ENCODE assay signal across 8 cellular contexts in genomic region chr10:69179089-69179742, GRCh38. TPM values are rescaled to one million over a fixed set of nuclear protein-coding genes. Genes with fewer than 3 reads are reported as not detected.
DNase-seq lines count a peak whose midpoint lies in the region; ATAC-seq, FAIRE-seq and TF ChIP-seq lines count a peak whose summit lies in the region.

No MANE protein-coding gene starts in this region.

- intact Hi-C loops in ascending aorta (cut with DNase I): loop anchor here (1.0 to 5.0 kb wide), 2 partner anchors 56 to 192 kb away; partner anchors contain the start of gene KIFBP

- H3K4me1 ChIP-seq in ascending aorta (peaks cover 4 to 17% of the 10 kb centered on the region in 2 donors), keratinocyte (ENCODE audit: control insufficient read depth, extremely low read depth, insufficient read depth, low read length) (peaks cover 9% of the 10 kb centered on the region)

- DNase-seq in NCI-H748 (lab: John Stamatoyannopoulos, UW; ENCODE audit: unreplicated experiment): peak; percentile 56
- DNase-seq in NCI-H748 treated with DMSO at 0.1 percent for 48 hours (lab: John Stamatoyannopoulos, UW): no peak
- no peak for DNase-seq in ascending aorta (ENCODE audit: low spot score in 2 of 2)
- peak; percentile 30 for DNase-seq in keratinocyte (ENCODE audit: low read depth, low spot score)
- DNase-seq in stimulated activated CD8-positive, alpha-beta memory T cell treated with anti-CD3 and anti-CD28 coated beads, Interleukin-7, amount 100 ng/mL, for 1 hour (ENCODE audit: low read depth in 2 of 2): peak; percentile 12 to 13
- no peak for DNase-seq in mesenteric fat pad (ENCODE audit: low spot score)

- H3K9me3 ChIP-seq in ascending aorta: no peaks in the 10 kb centered on the region
- no peaks in the 10 kb centered on the region for H3K9me3 ChIP-seq in keratinocyte (ENCODE audit: control insufficient read depth, low read depth, low read length)

- H3K4me2 ChIP-seq in keratinocyte (ENCODE audit: control insufficient read depth, extremely low read depth, insufficient read depth, low read depth, low read length): peak overlapping the region; percentile 99

- FAIRE-seq in keratinocyte (lab: Jason Lieb, UNC): peak; percentile 17

- ATAC-seq in HG02981 (IDR thresholded peaks at IDR 0.05; ENCODE audit: unreplicated experiment): peak; percentile 19
- peak; percentile 56 for ATAC-seq in SK-N-SH treated with all-trans-retinoic acid at 6 μM for 48 hours

- H3K27ac ChIP-seq in ascending aorta: peak overlapping the region; percentile 11 to 89
- peak overlapping the region; percentile 99 for H3K27ac ChIP-seq in keratinocyte (ENCODE audit: control insufficient read depth, insufficient read depth, low read length)

- peak overlapping the region; percentile 100 for H3K9ac ChIP-seq in keratinocyte (ENCODE audit: control insufficient read depth, extremely low read depth, insufficient read depth, low read length)

- H3K79me2 ChIP-seq in keratinocyte (ENCODE audit: control insufficient read depth, insufficient read depth, low read length): peaks cover 41% of the 10 kb centered on the region

- dilution Hi-C loops in keratinocyte (cut with MboI; ENCODE audit: extremely low pct_ligation_motif_present, low sequenced_read_pairs): no loop called here

- H3K4me3 ChIP-seq in ascending aorta (peak overlapping the region; percentile 81 to 95), keratinocyte (ENCODE audit: control insufficient read depth in 2 of 3, extremely low read depth in 1 of 3, insufficient read depth in 2 of 3, low read depth in 1 of 3, low read length in 3 of 3) (peak overlapping the region; percentile 68 to 100 (median 94))

- no peaks in the 10 kb centered on the region for H4K20me1 ChIP-seq in keratinocyte (ENCODE audit: control insufficient read depth, extremely low read depth, insufficient read depth, low read length)

- H3K9me1 ChIP-seq in keratinocyte (ENCODE audit: control insufficient read depth, extremely low read depth, insufficient read depth, low read length): no peaks in the 10 kb centered on the region

- no peaks in the 10 kb centered on the region for H3K36me3 ChIP-seq in ascending aorta
- peaks cover 0 to 4% of the 10 kb centered on the region in 2 experiments for H3K36me3 ChIP-seq in keratinocyte (ENCODE audit: control insufficient read depth in 2 of 2, extremely low read depth in 1 of 2, insufficient read depth in 2 of 2, low read length in 2 of 2)

- H3K27me3 ChIP-seq in ascending aorta (no peaks in the 10 kb centered on the region), keratinocyte (ENCODE audit: control insufficient read depth, extremely low read depth, insufficient read depth, low read length) (no peaks in the 10 kb centered on the region)

- TF ChIP-seq CTCF in ascending aorta (IDR thresholded peaks at IDR 0.05): no peak
- no peak for TF ChIP-seq CTCF in keratinocyte (optimal IDR thresholded peaks at IDR 0.05 in 1 of 3, IDR thresholded peaks at IDR 0.05 in 1 of 3, conservative IDR thresholded peaks at IDR 0.05 in 1 of 3; ENCODE audit: extremely low read depth in 1 of 3, insufficient read depth in 2 of 3, low read length in 3 of 3)

- H2AFZ ChIP-seq in keratinocyte (ENCODE audit: control insufficient read depth, low read length): peak overlapping the region; percentile 85

TF ChIP-seq in SK-N-SH treated with all-trans-retinoic acid at 6 μM for 48 hours, 23 proteins besides CTCF, POLR2A, EP300 and RAD21 (continues in another document):
- TF ChIP-seq BACH2 (CRISPR knock-in tag; IDR thresholded peaks at IDR 0.05; ENCODE audit: borderline replicate concordance): no peak
- no peak for TF ChIP-seq ZNF70 (CRISPR knock-in tag; IDR thresholded peaks at IDR 0.05)
- TF ChIP-seq OSR1 (CRISPR knock-in tag; IDR thresholded peaks at IDR 0.05): no peak
- no peak for TF ChIP-seq RARB (CRISPR knock-in tag; IDR thresholded peaks at IDR 0.05)
- no peak for TF ChIP-seq TCF4 (CRISPR knock-in tag; IDR thresholded peaks at IDR 0.05; ENCODE audit: borderline replicate concordance)
- no peak for TF ChIP-seq PATZ1 (CRISPR knock-in tag; IDR thresholded peaks at IDR 0.05; ENCODE audit: borderline replicate concordance)
- no peak for TF ChIP-seq TSHZ2 (CRISPR knock-in tag; IDR thresholded peaks at IDR 0.05)
- no peak for TF ChIP-seq TOX (CRISPR knock-in tag; IDR thresholded peaks at IDR 0.05; ENCODE audit: borderline replicate concordance)
- TF ChIP-seq GLIS3 (CRISPR knock-in tag; IDR thresholded peaks at IDR 0.05): no peak

RNA-seq across cellular contexts. Expression of gene SUPV3L1, which starts 0.8 kb away (rescaled TPM):
- 4.6 TPM for total RNA-seq in ascending aorta
- polyA plus RNA-seq in keratinocyte: 26.0 to 35.3 TPM (median 34.1 TPM) in 3 replicates
- polyA plus RNA-seq in keratinocyte (2011; ENCODE audit: low read depth): 129 TPM
- polyA plus RNA-seq in keratinocyte (2011; cell fraction: cytosol; rRNA removed): 26.0 and 36.6 TPM in 2 replicates
- polyA plus RNA-seq in keratinocyte (2011; cell fraction: nucleus; rRNA removed): 50.2 and 65.7 TPM in 2 replicates
- 23.8 and 26.4 TPM in 2 replicates for polyA plus RNA-seq in keratinocyte (2012; ENCODE audit: low replicate concordance)
- polyA minus RNA-seq in keratinocyte: 7.4 to 48.3 TPM (median 33.7 TPM) in 3 replicates
- polyA minus RNA-seq in keratinocyte (2011; cell fraction: cytosol; rRNA and poly(A)+ RNA removed): 34.1 TPM
- polyA minus RNA-seq in keratinocyte (2011; cell fraction: nucleus; rRNA and poly(A)+ RNA removed): 30.6 and 33.3 TPM in 2 replicates
- 27.0 TPM for total RNA-seq in mesenteric fat pad

RNA-seq across cellular contexts. Expression of gene HKDC1, which starts 40.9 kb away (rescaled TPM):
- total RNA-seq in ascending aorta: not detected
- polyA plus RNA-seq in keratinocyte: 0.33 to 0.37 TPM (median 0.36 TPM) in 3 replicates
- 0.61 TPM for polyA plus RNA-seq in keratinocyte (2011; ENCODE audit: low read depth)
- polyA plus RNA-seq in keratinocyte (2011; cell fraction: cytosol; rRNA removed): 0.33 and 0.65 TPM in 2 replicates
- polyA plus RNA-seq in keratinocyte (2011; cell fraction: nucleus; rRNA removed): 0.87 and 0.98 TPM in 2 replicates
- polyA plus RNA-seq in keratinocyte (2012; ENCODE audit: low replicate concordance): 0.41 and 0.82 TPM in 2 replicates
- polyA minus RNA-seq in keratinocyte: 0.26 to 0.64 TPM in 2 of 3 replicates, not detected in the other
- not detected for polyA minus RNA-seq in keratinocyte (2011; cell fraction: cytosol; rRNA and poly(A)+ RNA removed)
- 0.42 and 1.3 TPM in 2 replicates for polyA minus RNA-seq in keratinocyte (2011; cell fraction: nucleus; rRNA and poly(A)+ RNA removed)
- total RNA-seq in mesenteric fat pad: 0.10 TPM

RNA-seq across cellular contexts. Expression of gene VPS26A, which starts 55.2 kb away (rescaled TPM):
- total RNA-seq in ascending aorta (26.0 TPM), mesenteric fat pad (63.0 TPM)
- 30.7 to 64.3 TPM (median 33.5 TPM) in 3 replicates for polyA plus RNA-seq in keratinocyte
- polyA plus RNA-seq in keratinocyte (2011; ENCODE audit: low read depth): 593 TPM
- polyA plus RNA-seq in keratinocyte (2011; cell fraction: cytosol; rRNA removed): 28.8 and 56.2 TPM in 2 replicates
- polyA plus RNA-seq in keratinocyte (2011; cell fraction: nucleus; rRNA removed): 23.7 and 33.2 TPM in 2 replicates
- 59.9 and 64.5 TPM in 2 replicates for polyA plus RNA-seq in keratinocyte (2012; ENCODE audit: low replicate concordance)
- 2.8 to 24.6 TPM (median 6.6 TPM) in 3 replicates for polyA minus RNA-seq in keratinocyte
- 15.7 TPM for polyA minus RNA-seq in keratinocyte (2011; cell fraction: cytosol; rRNA and poly(A)+ RNA removed)
- 8.1 and 17.5 TPM in 2 replicates for polyA minus RNA-seq in keratinocyte (2011; cell fraction: nucleus; rRNA and poly(A)+ RNA removed)

Comparison
In these comparisons a context has a peak if more than half of its experiments do, and no peak if none do; other contexts are left out.
1. DNase-seq: peak in NCI-H748 (single experiment), keratinocyte (single experiment) and stimulated activated CD8-positive, alpha-beta memory T cell treated with anti-CD3 and anti-CD28 coated beads, Interleukin-7, amount 100 ng/mL, for 1 hour (2 of 2); none in NCI-H748 treated with DMSO at 0.1 percent for 48 hours (single experiment), ascending aorta (0 of 2) and mesenteric fat pad (single experiment).